ENCODE assay signal across 21 cellular contexts in the genomic region with DNA sequence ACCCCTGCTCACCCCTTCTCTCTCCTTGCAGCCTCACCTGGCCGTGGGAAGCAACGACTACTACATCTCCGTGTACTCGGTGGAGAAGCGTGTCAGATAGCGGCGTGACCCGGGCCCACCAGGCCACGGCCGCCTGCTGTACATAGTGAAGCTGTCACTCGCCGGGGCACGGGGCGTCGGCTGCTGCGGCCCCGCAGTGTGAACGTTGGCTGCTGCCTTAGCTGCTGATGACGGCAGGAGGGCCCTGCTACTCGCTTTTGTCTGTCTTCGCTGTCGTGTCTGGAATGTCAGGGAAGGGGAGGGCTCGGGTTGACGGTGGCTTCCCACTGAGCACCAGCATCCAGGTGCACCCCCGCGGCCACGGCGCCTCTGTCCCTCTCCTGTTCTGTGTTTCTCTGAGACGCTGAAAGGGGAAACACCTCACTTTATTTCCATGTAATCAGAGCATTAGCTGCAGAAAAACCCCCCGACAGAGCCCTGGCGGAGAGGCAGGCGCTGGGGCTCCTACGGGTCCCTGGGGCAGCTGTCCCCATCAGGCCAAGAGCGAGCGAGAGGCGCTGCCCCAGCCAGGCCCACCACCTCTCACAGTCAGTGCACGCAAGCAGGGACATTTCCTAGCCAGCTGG. TPM values are rescaled to one million over a fixed set of nuclear protein-coding genes. Genes with fewer than 3 reads are reported as not detected.
DNase-seq lines count a peak whose midpoint lies in the region; ATAC-seq and TF ChIP-seq lines count a peak whose summit lies in the region.
"Had no signal": no experiment of that assay in that cellular context is flagged by ENCODE, and none has a peak within 500 bp of the region (broad histone marks: within the 10 kb centered on the region; RNA-seq: fewer than 3 reads in every experiment).

No MANE protein-coding gene starts in this region.

- H3K4me1 Mint-ChIP-seq in brain: peaks cover 52% of the 10 kb centered on the region
- H3K4me1 Mint-ChIP-seq: CD4-positive, CD25-positive, alpha-beta regulatory T cell had no signal

- H3K27ac Mint-ChIP-seq in brain: peak overlapping the region in 3 of 5 experiments; percentile 87 to 97 (median 87)
- H3K27ac Mint-ChIP-seq: CD4-positive, CD25-positive, alpha-beta regulatory T cell had no signal

- no peak for ATAC-seq in left colon
- no peak for ATAC-seq in GM19455 (IDR thresholded peaks at IDR 0.05; ENCODE audit: unreplicated experiment)
- ATAC-seq: GM12878, K562 had no signal

- TF ChIP-seq POLR2A in thyroid gland (IDR thresholded peaks at IDR 0.05): no peak

- H3K27me3 ChIP-seq in thyroid gland: no peaks in the 10 kb centered on the region
- H3K27me3 ChIP-seq: BE2C had no signal

- DNase-seq in ELF-1 (ENCODE audit: low read depth, low spot score) (peak; percentile 69), left kidney (ENCODE audit: low read depth, low spot score) (peak; percentile 52), retina (peak; percentile 70), thyroid gland (no peak), left colon (no peak), T-helper 1 cell (no peak)
- DNase-seq: BE2C; Caco-2; CD4-positive, CD25-positive, alpha-beta regulatory T cell; GF-D8; GOT3; NCI-H1092 treated with DMSO at 0.1 percent for 48 hours; NCI-H1694; NCI-H2081 treated with DMSO at 0.1 percent for 48 hours; NCI-H345; NCI-H524 treated with DMSO at 0.1 percent for 48 hours; RPMI8226 had no signal

- no peaks in the 10 kb centered on the region for H3K27me3 Mint-ChIP-seq in brain
- H3K27me3 Mint-ChIP-seq: CD4-positive, CD25-positive, alpha-beta regulatory T cell had no signal

- peaks cover 0 to 19% of the 10 kb centered on the region in 2 donors for H3K4me1 ChIP-seq in thyroid gland

- no peak overlapping the region for H3K4me3 ChIP-seq in thyroid gland (replicated peaks in 1 of 3)
- H3K4me3 ChIP-seq: GM12878, K562 had no signal

- H3K27ac ChIP-seq in thyroid gland: no peak overlapping the region

- 90% methylated on average over 18 to 33 of the region's 37 CpGs for whole genome bisulfite sequencing in thyroid gland, 2 donors

- intact Hi-C loops in thyroid gland (cut with DNase I): no loop called here
- intact Hi-C loops in left colon (cut with DNase I, micrococcal nuclease): no loop called here

- H3K36me3 ChIP-seq in thyroid gland: peaks cover 0 to 9% of the 10 kb centered on the region in 2 donors

- no peak overlapping the region for H3K4me3 Mint-ChIP-seq in brain
- H3K4me3 Mint-ChIP-seq: CD4-positive, CD25-positive, alpha-beta regulatory T cell had no signal

- no peaks in the 10 kb centered on the region for H3K9me3 ChIP-seq in thyroid gland
- H3K9me3 ChIP-seq: BE2C, Caco-2 had no signal

- no peak for TF ChIP-seq CTCF in brain (conservative IDR thresholded peaks at IDR 0.05)
- TF ChIP-seq CTCF in thyroid gland (IDR thresholded peaks at IDR 0.05): no peak

- peaks cover 14% of the 10 kb centered on the region for H3K36me3 Mint-ChIP-seq in brain
- H3K36me3 Mint-ChIP-seq: CD4-positive, CD25-positive, alpha-beta regulatory T cell had no signal

- H3K9me3 Mint-ChIP-seq in brain: peaks cover 0 to 3% (median 0%) of the 10 kb centered on the region in 5 experiments
- H3K9me3 Mint-ChIP-seq: CD4-positive, CD25-positive, alpha-beta regulatory T cell had no signal

RNA-seq across cellular contexts. Expression of a gene that starts 27.3 kb away (rescaled TPM):
- polyA plus RNA-seq in brain (ENCODE audit: insufficient read depth, low read depth, low replicate concordance): 35.2 TPM
- total RNA-seq in thyroid gland (10 to 100 TPM; 19.5 to 37.8 (median 27.8) TPM), left colon (10 to 100 TPM; 37.2 to 39.5 TPM)

Comparison
In these comparisons a context has a peak if more than half of its experiments do, and no peak if none do; other contexts are left out.
1. DNase-seq: peak in ELF-1 (single experiment), left kidney (single experiment) and retina (single experiment); none in thyroid gland (0 of 2), left colon (0 of 2) and T-helper 1 cell (0 of 5).